8 cellular contexts compared by ENCODE assay signal in genomic region chr12:47808049-47808448, GRCh38. TPM values are rescaled to one million over a fixed set of nuclear protein-coding genes. Genes with fewer than 3 reads are reported as not detected.
DNase-seq lines count a peak whose midpoint lies in the region; ATAC-seq and TF ChIP-seq lines count a peak whose summit lies in the region.

No MANE protein-coding gene starts in this region.

- no peak overlapping the region for H3K9ac ChIP-seq in trophoblast cell (ENCODE audit: low read length)

- H3K79me1 ChIP-seq in trophoblast cell (ENCODE audit: low read length), result peaks cover 6% of the 10 kb centered on the region

- intact Hi-C loops in dorsolateral prefrontal cortex (cut with DNase I), result no loop called here

- H4K91ac ChIP-seq in trophoblast cell (ENCODE audit: low read depth, low read length), result no peak overlapping the region

- no peak overlapping the region for H4K8ac ChIP-seq in trophoblast cell (ENCODE audit: low read depth, low read length)

- H3K27me3 ChIP-seq in dorsolateral prefrontal cortex (no peaks in the 10 kb centered on the region), trophoblast cell (ENCODE audit: insufficient read depth, low read length) (no peaks in the 10 kb centered on the region), MG63 (no peaks in the 10 kb centered on the region)

- no peak overlapping the region for H3K14ac ChIP-seq in trophoblast cell (ENCODE audit: low read length)

- TF ChIP-seq CTCF in dorsolateral prefrontal cortex (IDR thresholded peaks at IDR 0.05 in 54 of 56, conservative IDR thresholded peaks at IDR 0.05 in 2 of 56; ENCODE audit: low read depth in 1 of 56, partially characterized antibody in 56 of 56), result no peak

- no peak overlapping the region for H2BK5ac ChIP-seq in trophoblast cell (ENCODE audit: low read depth, low read length, poor library complexity)

- peak; percentile 34 for ATAC-seq in GM18520 (IDR thresholded peaks at IDR 0.05; ENCODE audit: unreplicated experiment)
- ATAC-seq in HG03457 (IDR thresholded peaks at IDR 0.05; ENCODE audit: unreplicated experiment), result peak; percentile 41

- DNase-seq in activated CD4-positive, alpha-beta T cell treated with anti-CD3 and anti-CD28 coated beads for 48 hours, result peak; percentile 82
- DNase-seq in dorsolateral prefrontal cortex (peak in 4 of 10 donors; percentile 57 to 70 (median 68)), trophoblast cell (peak in 1 of 2 donors; percentile 41), AG08395 (ENCODE audit: low spot score) (no peak), MG63 (no peak)

- H3K36me3 ChIP-seq in trophoblast cell (ENCODE audit: control insufficient read depth in 1 of 2, insufficient read depth in 2 of 2, low read length in 2 of 2) (peaks cover 19 to 21% of the 10 kb centered on the region in 2 experiments), urinary bladder (ENCODE audit: insufficient read depth) (no peaks in the 10 kb centered on the region), MG63 (peaks cover 35% of the 10 kb centered on the region)

- peak overlapping the region; percentile 7 for H2AK5ac ChIP-seq in trophoblast cell (ENCODE audit: low read length)

- no peak overlapping the region for H3K23ac ChIP-seq in trophoblast cell (ENCODE audit: low read length)

- whole genome bisulfite sequencing in trophoblast cell (ENCODE audit: extremely low coverage, insufficient coverage, insufficient read length), result no CpG with 5 or more reads among the region's 9 CpGs
- 15% methylated on average over 9 of the region's 9 CpGs for WGBS in urinary bladder

- H3K4me1 ChIP-seq in trophoblast cell (ENCODE audit: control insufficient read depth in 1 of 2, insufficient read depth in 2 of 2, low read length in 2 of 2) (peaks cover 49 to 52% of the 10 kb centered on the region in 2 experiments), urinary bladder (ENCODE audit: insufficient read depth) (no peaks in the 10 kb centered on the region)

- peak overlapping the region; percentile 83 for H3K4ac ChIP-seq in trophoblast cell (ENCODE audit: low read depth, low read length)

- H4K12ac ChIP-seq in trophoblast cell (ENCODE audit: low read depth, low read length), result no peak overlapping the region

- peak overlapping the region; percentile 4 for H3K4me2 ChIP-seq in trophoblast cell (ENCODE audit: low read length)

- no peak overlapping the region for H2BK120ac ChIP-seq in trophoblast cell (ENCODE audit: insufficient read depth, low read length, poor library complexity)

- no peak overlapping the region for H2BK12ac ChIP-seq in trophoblast cell (ENCODE audit: low read length)

- H3K27ac ChIP-seq in dorsolateral prefrontal cortex (peak overlapping the region in 53 of 59 donors; percentile 12 to 98 (median 66)), trophoblast cell (ENCODE audit: low read depth, low read length) (no peak overlapping the region), urinary bladder (ENCODE audit: low read depth) (peak overlapping the region; percentile 25)

- H3K9me3 ChIP-seq in trophoblast cell (ENCODE audit: insufficient read depth, low read depth, low read length), result no peaks in the 10 kb centered on the region
- no peaks in the 10 kb centered on the region for H3K9me3 ChIP-seq in MG63

- H2AFZ ChIP-seq in trophoblast cell (ENCODE audit: insufficient read depth, low read length, poor library complexity), result no peak overlapping the region

- H3K18ac ChIP-seq in trophoblast cell (ENCODE audit: low read length), result peak overlapping the region; percentile 7

- peaks cover 39% of the 10 kb centered on the region for H3K79me2 ChIP-seq in trophoblast cell (ENCODE audit: control insufficient read depth, insufficient read depth, low read length, poor library complexity)

- H3K4me3 ChIP-seq in dorsolateral prefrontal cortex (peak overlapping the region in 19 of 59 donors; percentile 5 to 33 (median 16)), trophoblast cell (ENCODE audit: low read depth, low read length) (no peak overlapping the region), urinary bladder (ENCODE audit: low read depth, low read length) (no peak overlapping the region), MG63 (no peak overlapping the region)

RNA-seq across cellular contexts. Expression of gene HDAC7, which starts 11.7 kb away (rescaled TPM):
- total RNA-seq in dorsolateral prefrontal cortex (10 to 100 TPM; 25.9 to 77.6 (median 46.8) TPM), urinary bladder (26.8 TPM)
- polyA plus RNA-seq in trophoblast cell (2013), result 47.8 and 51.3 TPM in 2 replicates
- 92.4 TPM for polyA plus RNA-seq in urinary bladder
- 30.5 and 31.5 TPM in 2 replicates for total RNA-seq in MG63 (2014; rRNA removed; shearing (Covaris generic); ENCODE audit: low replicate concordance)

RNA-seq across cellular contexts. Expression of gene SLC48A1, which starts 35.0 kb away (rescaled TPM):
- total RNA-seq in dorsolateral prefrontal cortex (100 to 1,000 TPM in 84 of 120 experiments, 10 to 100 TPM in 36; 71.9 to 264 (median 114) TPM), urinary bladder (8.6 TPM)
- 4.7 and 4.8 TPM in 2 replicates for polyA plus RNA-seq in trophoblast cell (2013)
- 31.1 TPM for polyA plus RNA-seq in urinary bladder
- total RNA-seq in MG63 (2014; rRNA removed; shearing (Covaris generic); ENCODE audit: low replicate concordance), result 14.2 and 17.6 TPM in 2 replicates

RNA-seq across cellular contexts. Expression of gene RAPGEF3, which starts 49.4 kb away (rescaled TPM):
- total RNA-seq in dorsolateral prefrontal cortex, result 100 to 1,000 TPM in 51 of 120 experiments, 10 to 100 TPM in 69; 33.3 to 206 (median 93.7) TPM
- polyA plus RNA-seq in trophoblast cell (2013), result 0.68 and 0.78 TPM in 2 replicates
- 17.2 TPM for total RNA-seq in urinary bladder
- polyA plus RNA-seq in urinary bladder, result 38.7 TPM
- 2.9 and 6.1 TPM in 2 replicates for total RNA-seq in MG63 (2014; rRNA removed; shearing (Covaris generic); ENCODE audit: low replicate concordance)
